Comparison of ENCODE assay signal across 24 cellular contexts in the genomic region with DNA sequence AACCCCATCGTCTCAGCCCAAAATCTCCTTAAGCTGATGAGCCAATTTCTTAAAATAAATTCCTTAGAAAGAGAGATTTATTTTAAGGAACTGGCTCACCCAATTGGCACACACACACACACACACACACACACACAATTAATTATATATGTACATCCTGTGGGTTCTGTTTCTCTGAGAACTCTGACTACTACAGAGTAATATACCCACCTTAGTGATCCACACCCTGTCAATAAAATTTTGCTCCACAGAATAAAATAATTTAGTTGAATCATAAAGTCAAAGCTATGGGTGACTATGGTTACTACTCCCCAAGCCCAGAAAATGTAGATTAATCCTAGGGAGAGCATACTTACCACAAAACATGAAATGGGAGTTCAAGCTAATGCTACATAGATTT.
"Had no signal": no experiment of that assay in that cellular context is flagged by ENCODE, and none has a peak within 500 bp of the region (broad histone marks: within the 10 kb centered on the region; RNA-seq: fewer than 3 reads in every experiment).

No MANE protein-coding gene starts in this region.

- H3K36me3 ChIP-seq: colonic mucosa, esophagus muscularis mucosa, esophagus squamous epithelium, gastrocnemius medialis, gastroesophageal sphincter, heart left ventricle, heart right ventricle had no signal

- ATAC-seq: effector memory CD8-positive, alpha-beta T cell; esophagus mucosa; foreskin keratinocyte; gastrocnemius medialis; gastroesophageal sphincter; heart left ventricle; heart right ventricle had no signal

- H3K27ac ChIP-seq: colonic mucosa, coronary artery, dorsolateral prefrontal cortex, epithelial cell of prostate, esophagus muscularis mucosa, esophagus squamous epithelium, foreskin keratinocyte, gastrocnemius medialis, gastroesophageal sphincter, heart left ventricle, heart right ventricle had no signal

- H3K4me3 ChIP-seq: colonic mucosa, coronary artery, dorsolateral prefrontal cortex, esophagus muscularis mucosa, esophagus squamous epithelium, gastrocnemius medialis, gastroesophageal sphincter, heart left ventricle, heart right ventricle had no signal

- H3K9me3 ChIP-seq: colonic mucosa, esophagus muscularis mucosa, esophagus squamous epithelium, gastrocnemius medialis, gastroesophageal sphincter, heart left ventricle, heart right ventricle had no signal

- DNase-seq: colonic mucosa; cortex of kidney; dermis blood vessel endothelial cell; dorsolateral prefrontal cortex; effector CD4-positive, alpha-beta T cell; effector CD8-positive, alpha-beta T cell; effector memory CD4-positive, alpha-beta T cell; effector memory CD8-positive, alpha-beta T cell; endodermal cell; erythroblast; esophagus squamous epithelium; foreskin fibroblast; foreskin keratinocyte; foreskin melanocyte; gastrocnemius medialis; glutamatergic neuron; head of caudate nucleus; heart left ventricle; heart right ventricle had no signal

- H3K4me1 ChIP-seq: colonic mucosa, esophagus muscularis mucosa, foreskin keratinocyte, gastrocnemius medialis, gastroesophageal sphincter, heart left ventricle, heart right ventricle had no signal

- H3K27me3 ChIP-seq: colonic mucosa, esophagus muscularis mucosa, esophagus squamous epithelium, foreskin keratinocyte, gastrocnemius medialis, gastroesophageal sphincter, heart left ventricle, heart right ventricle had no signal
